8 cellular contexts compared by ENCODE assay signal in genomic region chr1:167221126-167221803, GRCh38. TPM values are rescaled to one million over a fixed set of nuclear protein-coding genes. Genes with fewer than 3 reads are reported as not detected.
DNase-seq lines count a peak whose midpoint lies in the region; ATAC-seq, FAIRE-seq and TF ChIP-seq lines count a peak whose summit lies in the region.

No MANE protein-coding gene starts in this region.

- H3K36me3 Mint-ChIP-seq in naive B cell = peaks cover 4 to 7% of the 10 kb centered on the region in 2 donors

- peak overlapping the region; percentile 87 to 99 (median 94) for H3K4me3 Mint-ChIP-seq in naive B cell

- H3K27ac ChIP-seq in 22Rv1 = peak overlapping the region; percentile 99

- peak overlapping the region; percentile 87 for H3K9ac ChIP-seq in endocrine pancreas (ENCODE audit: control insufficient read depth, insufficient read depth, low read length)

- peaks cover 37 to 54% (median 48%) of the 10 kb centered on the region in 3 donors for H3K4me1 Mint-ChIP-seq in naive B cell

- H3K4me1 ChIP-seq in endocrine pancreas (ENCODE audit: control insufficient read depth, insufficient read depth, low read length) = peaks cover 29% of the 10 kb centered on the region

- peak overlapping the region in 5 of 6 donors; percentile 92 to 99 (median 97) for H3K27ac Mint-ChIP-seq in naive B cell

- FAIRE-seq in urothelium cell line (lab: Jason Lieb, UNC) = no peak

- ATAC-seq in GM18502 (IDR thresholded peaks at IDR 0.05; ENCODE audit: poor library complexity, unreplicated experiment) = peak; percentile 7
- peak; percentile 6 for ATAC-seq in HG03025 (IDR thresholded peaks at IDR 0.05; ENCODE audit: low FRiP score, unreplicated experiment)
- ATAC-seq in naive B cell (ENCODE audit: low read depth in 2 of 2) = peak; percentile 1 to 2

- no peaks in the 10 kb centered on the region for H3K27me3 ChIP-seq in endocrine pancreas (ENCODE audit: control insufficient read depth, insufficient read depth, low read length)

- H3K36me3 ChIP-seq in endocrine pancreas (ENCODE audit: control insufficient read depth, insufficient read depth, low read length) = no peaks in the 10 kb centered on the region

- no peak overlapping the region for H3K4me3 ChIP-seq in endocrine pancreas (ENCODE audit: control insufficient read depth, insufficient read depth, low read length)

- no peak for TF ChIP-seq CTCF in 22Rv1 (IDR thresholded peaks at IDR 0.05)

- no peaks in the 10 kb centered on the region for H3K9me3 ChIP-seq in endocrine pancreas (ENCODE audit: control insufficient read depth, low read length)

- DNase-seq in T follicular helper cell (ENCODE audit: low read depth) (peak; percentile 3), naive B cell (peak; percentile 30), urothelium cell line (ENCODE audit: low spot score) (peak; percentile 15), OCI-M2 (lab: John Stamatoyannopoulos, UW; ENCODE audit: unreplicated experiment) (no peak)

- peaks cover 2 to 7% (median 5%) of the 10 kb centered on the region in 7 donors for H3K9me3 Mint-ChIP-seq in naive B cell

- H3K27me3 Mint-ChIP-seq in naive B cell = no peaks in the 10 kb centered on the region

RNA-seq across cellular contexts. Expression of gene POU2F1, which starts 0.6 kb away (rescaled TPM):
- 10 to 100 TPM; 12.2 to 23.6 (median 20.0) TPM for polyA plus RNA-seq in naive B cell (ENCODE audit: low read depth in 6 of 6)
